In genomic region chr10:4678023-4678950, GRCh38 we compare ENCODE assay signal across 1 cellular context.
TF ChIP-seq lines count a peak whose summit lies in the region.

No MANE protein-coding gene starts in this region.

TF ChIP-seq in K562, 482 proteins besides CTCF, POLR2A, EP300 and RAD21 (continued from another document):
- no peak for TF ChIP-seq MGA (IDR thresholded peaks at IDR 0.05)
